9 cellular contexts compared by ENCODE assay signal in genomic region chr17:68296217-68297140, GRCh38. TPM values are rescaled to one million over a fixed set of nuclear protein-coding genes. Genes with fewer than 3 reads are reported as not detected.
DNase-seq lines count a peak whose midpoint lies in the region; ATAC-seq and TF ChIP-seq lines count a peak whose summit lies in the region.
"Had no signal": no experiment of that assay in that cellular context is flagged by ENCODE, and none has a peak within 500 bp of the region (broad histone marks: within the 10 kb centered on the region; RNA-seq: fewer than 3 reads in every experiment).

No MANE protein-coding gene starts in this region.

- peak overlapping the region; percentile 11 for H2AK5ac ChIP-seq in trophoblast cell (ENCODE audit: low read length)

- no peak overlapping the region for H3K9ac ChIP-seq in trophoblast cell (ENCODE audit: low read length)

- intact Hi-C loops in CD4-positive, alpha-beta memory T cell (cut with micrococcal nuclease) = loop anchor here (1.0 kb wide), 1 partner anchor 60 kb away; no protein-coding TSS in a partner anchor

- H4K12ac ChIP-seq in trophoblast cell (ENCODE audit: low read depth, low read length) = no peak overlapping the region

- H3K4me1 Mint-ChIP-seq in CD4-positive, alpha-beta memory T cell = peaks cover 38 to 82% (median 62%) of the 10 kb centered on the region in 4 donors

- POLR2A ChIA-PET in CD4-positive, alpha-beta memory T cell (lab: Charles Lee; ENCODE audit: partially characterized antibody) = interaction anchor here (0.6 to 3.3 kb wide), 25 partner anchors 11 to 162 kb away, joined by 3 to 31 read pairs (median 4); partner anchors contain the start of gene AMZ2

- peaks cover 66% of the 10 kb centered on the region for H3K4me1 ChIP-seq in CD4-positive, alpha-beta memory T cell (ENCODE audit: insufficient read depth, low read length)
- peaks cover 0 to 14% (median 2%) of the 10 kb centered on the region in 4 donors for H3K4me1 ChIP-seq in Peyer's patch
- H3K4me1 ChIP-seq in trophoblast cell (ENCODE audit: control insufficient read depth in 1 of 2, insufficient read depth in 2 of 2, low read length in 2 of 2) = peaks cover 14 to 18% of the 10 kb centered on the region in 2 experiments

- H3K36me3 ChIP-seq in CD4-positive, alpha-beta memory T cell (ENCODE audit: insufficient read depth, low read length) = no peaks in the 10 kb centered on the region
- H3K36me3 ChIP-seq in Peyer's patch (no peaks in the 10 kb centered on the region), trophoblast cell (ENCODE audit: control insufficient read depth in 1 of 2, insufficient read depth in 2 of 2, low read length in 2 of 2) (no peaks in the 10 kb centered on the region)

- no peak overlapping the region for H3K4ac ChIP-seq in trophoblast cell (ENCODE audit: low read depth, low read length)

- H2BK120ac ChIP-seq in trophoblast cell (ENCODE audit: insufficient read depth, low read length, poor library complexity) = peak overlapping the region; percentile 39

- DNase-seq in CD4-positive, alpha-beta memory T cell = peak; percentile 79 to 88 (median 85)
- DNase-seq in Peyer's patch (peak in 2 of 3 donors; percentile 86 to 90), trophoblast cell (no peak), iPS-NIHi11 (ENCODE audit: low spot score) (no peak), GM13977 (ENCODE audit: low spot score) (no peak), NCI-H524 (lab: John Stamatoyannopoulos, UW) (no peak)
- peak; percentile 45 for DNase-seq in activated gamma-delta T cell treated with anti-CD3 and anti-CD28 coated beads, Interleukin-2, amount 50 U/mL, for 16 hours (ENCODE audit: low read depth)
- DNase-seq: NCI-H82 had no signal

- no peak overlapping the region for H3K14ac ChIP-seq in trophoblast cell (ENCODE audit: low read length)

- no CpG with 5 or more reads among the region's 18 CpGs for WGBS in trophoblast cell (ENCODE audit: extremely low coverage, insufficient coverage, insufficient read length)

- peak overlapping the region; percentile 16 for H4K91ac ChIP-seq in trophoblast cell (ENCODE audit: low read depth, low read length)

- H3K36me3 Mint-ChIP-seq in CD4-positive, alpha-beta memory T cell = no peaks in the 10 kb centered on the region

- no peak overlapping the region for H4K8ac ChIP-seq in trophoblast cell (ENCODE audit: low read depth, low read length)

- peak overlapping the region; percentile 79 to 90 (median 87) for H3K4me3 Mint-ChIP-seq in CD4-positive, alpha-beta memory T cell

- peak overlapping the region; percentile 64 for H3K27ac ChIP-seq in CD4-positive, alpha-beta memory T cell (ENCODE audit: low read depth, low read length)
- H3K27ac ChIP-seq in Peyer's patch = peak overlapping the region; percentile 48 to 72 (median 52)
- no peak overlapping the region for H3K27ac ChIP-seq in trophoblast cell (ENCODE audit: low read depth, low read length)

- peaks cover 3% of the 10 kb centered on the region for H3K79me2 ChIP-seq in trophoblast cell (ENCODE audit: control insufficient read depth, insufficient read depth, low read length, poor library complexity)

- H3K4me3 ChIP-seq in CD4-positive, alpha-beta memory T cell (ENCODE audit: low read length in 2 of 2) = peak overlapping the region in 1 of 2 donors; percentile 49
- H3K4me3 ChIP-seq in Peyer's patch (no peak overlapping the region), trophoblast cell (ENCODE audit: low read depth, low read length) (no peak overlapping the region)

- no peaks in the 10 kb centered on the region for H3K9me3 Mint-ChIP-seq in CD4-positive, alpha-beta memory T cell

- H3K23ac ChIP-seq in trophoblast cell (ENCODE audit: low read length) = no peak overlapping the region

- peak in 1 of 2 donors; percentile 22 for TF ChIP-seq POLR2A in Peyer's patch (IDR thresholded peaks at IDR 0.05)

- no peaks in the 10 kb centered on the region for H3K27me3 Mint-ChIP-seq in CD4-positive, alpha-beta memory T cell

- no peak overlapping the region for H2AFZ ChIP-seq in trophoblast cell (ENCODE audit: insufficient read depth, low read length, poor library complexity)

- ATAC-seq in GM21723 (IDR thresholded peaks at IDR 0.05; ENCODE audit: unreplicated experiment) = no peak

- peaks cover 17% of the 10 kb centered on the region for H3K79me1 ChIP-seq in trophoblast cell (ENCODE audit: low read length)

- peak overlapping the region; percentile 29 for H2BK5ac ChIP-seq in trophoblast cell (ENCODE audit: low read depth, low read length, poor library complexity)

- H3K4me2 ChIP-seq in trophoblast cell (ENCODE audit: low read length) = no peak overlapping the region

- in situ Hi-C loops in GM13977 (cut with MboI; ENCODE audit: low pct_unique_long_range_greater_than_20kb, low sequenced_read_pairs, unreplicated experiment) = no loop called here

- peak overlapping the region; percentile 83 to 99 (median 96) for H3K27ac Mint-ChIP-seq in CD4-positive, alpha-beta memory T cell

- H2BK12ac ChIP-seq in trophoblast cell (ENCODE audit: low read length) = peak overlapping the region; percentile 34

- H3K27me3 ChIP-seq in CD4-positive, alpha-beta memory T cell (ENCODE audit: insufficient read depth, low read length) = no peaks in the 10 kb centered on the region
- H3K27me3 ChIP-seq in Peyer's patch (peaks cover 0 to 16% of the 10 kb centered on the region in 2 donors), trophoblast cell (ENCODE audit: insufficient read depth, low read length) (no peaks in the 10 kb centered on the region)

- H3K18ac ChIP-seq in trophoblast cell (ENCODE audit: low read length) = peak overlapping the region; percentile 68

- CTCF ChIA-PET in CD4-positive, alpha-beta memory T cell (lab: Charles Lee; ENCODE audit: partially characterized antibody) = interaction anchor here (0.6 to 2.1 kb wide), 12 partner anchors 10 to 160 kb away, joined by 3 to 7 read pairs (median 4); no protein-coding TSS in a partner anchor

- TF ChIP-seq CTCF in Peyer's patch (IDR thresholded peaks at IDR 0.05) (no peak), GM13977 (IDR thresholded peaks at IDR 0.05; ENCODE audit: extremely low read depth, insufficient read depth, missing control alignments) (no peak)

- H3K9me3 ChIP-seq in CD4-positive, alpha-beta memory T cell (ENCODE audit: control insufficient read depth in 1 of 2, low read length in 2 of 2) = no peaks in the 10 kb centered on the region
- H3K9me3 ChIP-seq in Peyer's patch (no peaks in the 10 kb centered on the region), trophoblast cell (ENCODE audit: insufficient read depth, low read depth, low read length) (no peaks in the 10 kb centered on the region)

RNA-seq across cellular contexts. Expression of gene ARSG, which starts 5.2 kb away (rescaled TPM):
- 10 to 100 TPM; 13.6 to 19.1 TPM for total RNA-seq in CD4-positive, alpha-beta memory T cell
- polyA plus RNA-seq in CD4-positive, alpha-beta memory T cell = 10 to 100 TPM; 10.4 to 12.6 TPM
- total RNA-seq in Peyer's patch = 10 to 100 TPM in 1 of 4 donors, 1 to 10 TPM in 2, under 1 TPM in 1; 0.70 to 29.7 (median 2.0) TPM
- polyA plus RNA-seq in trophoblast cell (2013) = 2.8 and 3.0 TPM in 2 replicates

RNA-seq across cellular contexts. Expression of gene SLC16A6, which starts 5.6 kb away (rescaled TPM):
- 1 to 10 TPM; 6.9 to 7.4 TPM for total RNA-seq in CD4-positive, alpha-beta memory T cell
- polyA plus RNA-seq in CD4-positive, alpha-beta memory T cell = 1 to 10 TPM; 1.7 to 2.0 TPM
- total RNA-seq in Peyer's patch = 1 to 10 TPM in 2 of 4 donors, not detected in 2; 1.1 to 1.7 TPM
- polyA plus RNA-seq in trophoblast cell (2013) = 10.7 and 11.1 TPM in 2 replicates

RNA-seq across cellular contexts. Expression of gene AMZ2, which starts 48.6 kb away (rescaled TPM):
- total RNA-seq in CD4-positive, alpha-beta memory T cell = 10 to 100 TPM; 66.1 to 81.2 TPM
- polyA plus RNA-seq in CD4-positive, alpha-beta memory T cell = 100 to 1,000 TPM; 114 to 161 TPM
- 10 to 100 TPM; 18.0 to 38.8 (median 31.2) TPM for total RNA-seq in Peyer's patch
- polyA plus RNA-seq in trophoblast cell (2013) = 102 and 110 TPM in 2 replicates

Comparison
In these comparisons a context has a peak if more than half of its experiments do, and no peak if none do; other contexts are left out.
1. DNase-seq: peak in CD4-positive, alpha-beta memory T cell (5 of 5), Peyer's patch (2 of 3) and activated gamma-delta T cell treated with anti-CD3 and anti-CD28 coated beads, Interleukin-2, amount 50 U/mL, for 16 hours (single experiment); none in trophoblast cell (0 of 2), iPS-NIHi11 (single experiment), GM13977 (single experiment) and NCI-H524 (0 of 2).